9 cellular contexts compared by ENCODE assay signal in genomic region chr15:65305144-65305758, GRCh38. TPM values are rescaled to one million over a fixed set of nuclear protein-coding genes. Genes with fewer than 3 reads are reported as not detected.
A peak's percentile ranks its signal among the peaks of the same experiment; 100 is the strongest.
DNase-seq lines count a peak whose midpoint lies in the region; ATAC-seq, FAIRE-seq and TF ChIP-seq lines count a peak whose summit lies in the region.
"Had no signal": no experiment of that assay in that cellular context is flagged by ENCODE, and none has a peak within 500 bp of the region (broad histone marks: within the 10 kb centered on the region; RNA-seq: fewer than 3 reads in every experiment).

No MANE protein-coding gene starts in this region.

- peak; percentile 69 for FAIRE-seq in urothelium cell line (lab: Jason Lieb, UNC)

- no peaks in the 10 kb centered on the region for H3K9me3 ChIP-seq in CD4-positive, alpha-beta T cell (ENCODE audit: control insufficient read depth, low read length)
- no peaks in the 10 kb centered on the region for H3K9me3 ChIP-seq in adipocyte (ENCODE audit: control insufficient read depth, low read length)

- H3K9ac ChIP-seq in adipocyte (ENCODE audit: low read length): peak overlapping the region; percentile 90

- H3K36me3 ChIP-seq in adipocyte (ENCODE audit: control insufficient read depth, insufficient read depth, low read length, severe bottlenecking): no peaks in the 10 kb centered on the region

- peak overlapping the region; percentile 93 for H3K4me3 Mint-ChIP-seq in CD4-positive, alpha-beta T cell

- ATAC-seq in CD4-positive, alpha-beta T cell (ENCODE audit: poor library complexity): peak; percentile 1
- ATAC-seq in HG02938 (IDR thresholded peaks at IDR 0.05; ENCODE audit: unreplicated experiment) (peak; percentile 46), GM18873 (IDR thresholded peaks at IDR 0.05; ENCODE audit: low FRiP score, unreplicated experiment) (no peak)

- H3K27ac Mint-ChIP-seq in CD4-positive, alpha-beta T cell: peak overlapping the region; percentile 100

- H3K27me3 ChIP-seq in CD4-positive, alpha-beta T cell (ENCODE audit: control insufficient read depth, insufficient read depth, low read length): no peaks in the 10 kb centered on the region
- no peaks in the 10 kb centered on the region for H3K27me3 ChIP-seq in adipocyte (replicated peaks; ENCODE audit: control insufficient read depth, insufficient read depth, low read length)

- no peak for TF ChIP-seq CTCF in CD4-positive, alpha-beta T cell (IDR thresholded peaks at IDR 0.05)

- peak overlapping the region; percentile 55 for H3K4me3 ChIP-seq in adipocyte (ENCODE audit: low read length)

- H3K36me3 Mint-ChIP-seq in CD4-positive, alpha-beta T cell (ENCODE audit: low read depth): peaks cover 18% of the 10 kb centered on the region

- no peaks in the 10 kb centered on the region for H3K9me3 Mint-ChIP-seq in CD4-positive, alpha-beta T cell

- DNase-seq in CD4-positive, alpha-beta T cell: no peak
- DNase-seq in adipocyte (ENCODE audit: low read depth) (no peak), medulla oblongata (ENCODE audit: extremely low spot score) (peak; percentile 63), urothelium cell line (ENCODE audit: low spot score) (peak; percentile 62), foreskin melanocyte (no peak), germinal center (ENCODE audit: low spot score) (no peak)

- intact Hi-C loops in CD4-positive, alpha-beta T cell (cut with DNase I, micrococcal nuclease): loop anchor here (2.0 to 10.0 kb wide), 3 partner anchors 120 to 470 kb away; partner anchors contain the start of genes CLPX (in 1 of the 2) and INTS14 (in 1 of the 2)

- CTCF ChIA-PET in CD4-positive, alpha-beta T cell (lab: Charles Lee): interaction anchor here (0.6 to 1.2 kb wide), 7 partner anchors 7 to 80 kb away, joined by 3 to 6 read pairs (median 4); partner anchors contain the start of genes PARP16 and RNU5A-1

- H3K27me3 Mint-ChIP-seq in CD4-positive, alpha-beta T cell: peaks cover 6% of the 10 kb centered on the region

- H3K4me1 ChIP-seq in adipocyte (ENCODE audit: control insufficient read depth, insufficient read depth, low read length): peaks cover 20% of the 10 kb centered on the region

- H3K27ac ChIP-seq in CD4-positive, alpha-beta T cell (ENCODE audit: low read depth, low read length): peak overlapping the region; percentile 72

- peaks cover 22% of the 10 kb centered on the region for H3K4me1 Mint-ChIP-seq in CD4-positive, alpha-beta T cell (ENCODE audit: low read depth)

- POLR2A ChIA-PET in CD4-positive, alpha-beta T cell (lab: Charles Lee): interaction anchor here (0.6 to 4.7 kb wide), 35 partner anchors 10 to 1705 kb away, joined by 3 to 106 read pairs (median 4); partner anchors contain the start of genes CIAO2A, CLPX, HACD3 and INTS14

RNA-seq across cellular contexts. Expression of gene RNU5B-1, which starts 0.8 kb away (rescaled TPM):
- 10 to 100 TPM; 23.7 to 34.8 TPM for total RNA-seq in CD4-positive, alpha-beta T cell
- total RNA-seq: subcutaneous adipose tissue had no signal

RNA-seq across cellular contexts. Expression of gene RNU5A-1, which starts 9.4 kb away (rescaled TPM):
- total RNA-seq in CD4-positive, alpha-beta T cell: not detected
- total RNA-seq: subcutaneous adipose tissue had no signal

RNA-seq across cellular contexts. Expression of gene PARP16, which starts 18.6 kb away (rescaled TPM):
- total RNA-seq in CD4-positive, alpha-beta T cell: 10 to 100 TPM; 11.3 to 12.9 TPM

Comparison
In these comparisons a context has a peak if more than half of its experiments do, and no peak if none do; other contexts are left out.
1. DNase-seq: peak in medulla oblongata (single experiment) and urothelium cell line (single experiment); none in CD4-positive, alpha-beta T cell (0 of 10), adipocyte (single experiment), foreskin melanocyte (single experiment) and germinal center (single experiment).